11 cellular contexts compared by ENCODE assay signal in the genomic region with DNA sequence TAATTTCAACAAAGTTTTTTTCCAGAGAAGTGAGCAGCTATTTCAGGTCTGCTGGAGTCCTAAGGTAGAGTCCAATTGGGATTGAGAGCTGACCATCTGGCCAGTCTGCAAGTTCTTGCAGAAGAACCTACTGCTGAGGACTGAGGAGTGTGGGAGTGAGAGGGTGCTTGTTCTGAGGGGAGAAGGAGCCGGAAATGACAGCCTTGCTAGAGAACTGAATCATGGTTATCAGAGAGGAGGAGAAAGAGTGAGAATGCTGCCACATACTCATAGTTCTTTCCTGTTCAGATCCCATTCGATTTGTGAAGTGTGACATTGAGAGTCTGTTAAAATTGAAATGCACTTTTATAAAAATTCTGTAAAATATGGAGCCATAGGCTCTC.
DNase-seq lines count a peak whose midpoint lies in the region; ATAC-seq, FAIRE-seq and TF ChIP-seq lines count a peak whose summit lies in the region.
"Had no signal": no experiment of that assay in that cellular context is flagged by ENCODE, and none has a peak within 500 bp of the region (broad histone marks: within the 10 kb centered on the region; RNA-seq: fewer than 3 reads in every experiment).

No MANE protein-coding gene starts in this region.

- DNase-seq in activated naive CD4-positive, alpha-beta T cell treated with Interleukin-2 at 50 U/mL for 16 hours, result peak; percentile 31
- DNase-seq in activated naive CD4-positive, alpha-beta T cell treated with anti-CD3 and anti-CD28 coated beads, Interleukin-2, amount 50 U/mL, for 16 hours, result no peak
- DNase-seq in Peyer's patch (no peak), endothelial cell of umbilical vein (ENCODE audit: low read depth, low spot score) (peak; percentile 62), transverse colon (no peak), RPMI8226 (no peak)
- DNase-seq: dorsolateral prefrontal cortex, ovary had no signal

- H3K36me3 ChIP-seq in Peyer's patch (no peaks in the 10 kb centered on the region), endothelial cell of umbilical vein (ENCODE audit: control insufficient read depth in 2 of 2, extremely low read depth in 1 of 2, insufficient read depth in 2 of 2, low read length in 2 of 2) (no peaks in the 10 kb centered on the region), transverse colon (no peaks in the 10 kb centered on the region)
- H3K36me3 ChIP-seq: ovary had no signal

- CTCF ChIA-PET in endothelial cell of umbilical vein (lab: Charles Lee), result interaction anchor here (0.7 to 1.0 kb wide), 2 partner anchors 31 to 104 kb away, joined by 3 read pairs; no protein-coding TSS in a partner anchor

- H3K9me3 ChIP-seq in Peyer's patch, result no peaks in the 10 kb centered on the region
- H3K9me3 ChIP-seq in endothelial cell of umbilical vein (replicated peaks; ENCODE audit: control insufficient read depth, insufficient read depth, low read length), result no peaks in the 10 kb centered on the region
- no peaks in the 10 kb centered on the region for H3K9me3 ChIP-seq in transverse colon
- H3K9me3 ChIP-seq: ovary had no signal

- no peak for TF ChIP-seq POLR2A in Peyer's patch (IDR thresholded peaks at IDR 0.05)
- TF ChIP-seq POLR2A in endothelial cell of umbilical vein (IDR thresholded peaks at IDR 0.05; ENCODE audit: low read depth, low read length), result no peak
- TF ChIP-seq POLR2A in transverse colon (IDR thresholded peaks at IDR 0.05), result no peak

- peak overlapping the region; percentile 97 for H3K4me2 ChIP-seq in endothelial cell of umbilical vein (ENCODE audit: insufficient read depth, low read length)

- TF ChIP-seq EP300 in transverse colon (IDR thresholded peaks at IDR 0.05; ENCODE audit: low read depth), result no peak

- POLR2A ChIA-PET in endothelial cell of umbilical vein (lab: Charles Lee), result no interaction called here

- H3K27ac ChIP-seq in Peyer's patch, result peak overlapping the region; percentile 36 to 59 (median 54)
- H3K27ac ChIP-seq in endothelial cell of umbilical vein (ENCODE audit: insufficient read depth, low read depth, low read length), result peak overlapping the region; percentile 83
- H3K27ac ChIP-seq in transverse colon, result peak overlapping the region in 3 of 4 donors; percentile 7 to 49 (median 34)
- H3K27ac ChIP-seq: dorsolateral prefrontal cortex, ovary had no signal

- dilution Hi-C loops in endothelial cell of umbilical vein (cut with MboI; ENCODE audit: extremely low pct_ligation_motif_present, low sequenced_read_pairs), result no loop called here

- intact Hi-C loops in endothelial cell of umbilical vein (cut with micrococcal nuclease) (no loop called here), transverse colon (cut with DNase I; ENCODE audit: low total_unique reads) (no loop called here)

- WGBS in transverse colon (ENCODE audit: low coverage in 1 of 2), 2 donors, result 44 to 67% methylated on average over 2 of the region's 2 CpGs

- in situ Hi-C loops in transverse colon (cut with MboI; ENCODE audit: low pct_ligation_motif_present in 1 of 4, low pct_unique_long_range_greater_than_20kb in 1 of 4, low sequenced_read_pairs in 3 of 4), result no loop called here

- no peaks in the 10 kb centered on the region for H3K9me1 ChIP-seq in endothelial cell of umbilical vein (replicated peaks; ENCODE audit: control insufficient read depth, extremely low read depth, insufficient read depth, low read length)

- TF ChIP-seq CTCF in Peyer's patch (IDR thresholded peaks at IDR 0.05) (no peak), endothelial cell of umbilical vein (IDR thresholded peaks at IDR 0.05; ENCODE audit: extremely low read depth in 1 of 2, insufficient read depth in 1 of 2, low read depth in 1 of 2, low read length in 2 of 2) (no peak), transverse colon (IDR thresholded peaks at IDR 0.05) (no peak)

- peak overlapping the region; percentile 89 for H2AFZ ChIP-seq in endothelial cell of umbilical vein (ENCODE audit: low read depth, low read length)

- peak; percentile 80 for FAIRE-seq in endothelial cell of umbilical vein (lab: Jason Lieb, UNC)

- H3K9ac ChIP-seq in endothelial cell of umbilical vein (replicated peaks; ENCODE audit: extremely low read depth, insufficient read depth, low read length), result peak overlapping the region; percentile 64

- H3K4me1 ChIP-seq in Peyer's patch (peaks cover 0 to 19% (median 0%) of the 10 kb centered on the region in 4 donors), endothelial cell of umbilical vein (ENCODE audit: control insufficient read depth, extremely low read depth, insufficient read depth, low read length) (peaks cover 20% of the 10 kb centered on the region), transverse colon (peaks cover 2 to 15% (median 5%) of the 10 kb centered on the region in 4 donors)

- no peaks in the 10 kb centered on the region for H3K27me3 ChIP-seq in Peyer's patch
- H3K27me3 ChIP-seq in endothelial cell of umbilical vein (ENCODE audit: control insufficient read depth in 2 of 2, insufficient read depth in 2 of 2, low read length in 2 of 2), result no peaks in the 10 kb centered on the region
- no peaks in the 10 kb centered on the region for H3K27me3 ChIP-seq in transverse colon
- H3K27me3 ChIP-seq: dorsolateral prefrontal cortex, ovary had no signal

- no peaks in the 10 kb centered on the region for H3K79me2 ChIP-seq in endothelial cell of umbilical vein (ENCODE audit: control insufficient read depth, insufficient read depth, low read length)

- H3K4me3 ChIP-seq in Peyer's patch, result no peak overlapping the region
- peak overlapping the region in 1 of 3 experiments; percentile 48 for H3K4me3 ChIP-seq in endothelial cell of umbilical vein (replicated peaks in 1 of 3; ENCODE audit: insufficient read depth in 1 of 3, low read depth in 1 of 3, low read length in 3 of 3)
- H3K4me3 ChIP-seq in transverse colon, result no peak overlapping the region
- H3K4me3 ChIP-seq: dorsolateral prefrontal cortex, ovary had no signal

- H4K20me1 ChIP-seq in endothelial cell of umbilical vein (replicated peaks; ENCODE audit: control insufficient read depth, extremely low read depth, insufficient read depth, low read length), result no peaks in the 10 kb centered on the region

- BruUV-seq in endothelial cell of umbilical vein (replicated peaks; lab: Mats Ljungman, UMichigan), result no TSS peak

- no peak for ATAC-seq in HG03108 (IDR thresholded peaks at IDR 0.05; ENCODE audit: unreplicated experiment)
- no peak for ATAC-seq in HG03442 (IDR thresholded peaks at IDR 0.05; ENCODE audit: unreplicated experiment)
- ATAC-seq: HCT116 had no signal

TF ChIP-seq in endothelial cell of umbilical vein, 7 proteins besides CTCF, POLR2A, EP300 and RAD21:
- TF ChIP-seq GATA2 (IDR thresholded peaks at IDR 0.05; ENCODE audit: insufficient read depth, insufficient read length, low read depth, low read length), result peak; percentile 23
- peak; percentile 63 for TF ChIP-seq FOS (IDR thresholded peaks at IDR 0.05; ENCODE audit: borderline replicate concordance, insufficient read depth, low read length)
- no peak for TF ChIP-seq JUN (IDR thresholded peaks at IDR 0.05; ENCODE audit: borderline replicate concordance, insufficient read depth, insufficient read length, low read depth)
- no peak for TF ChIP-seq MYC (IDR thresholded peaks at IDR 0.05; ENCODE audit: low read depth, low read length)
TF ChIP-seq in endothelial cell of umbilical vein: peak in this region for 2.

Comparison
In these comparisons a context has a peak if more than half of its experiments do, and no peak if none do; other contexts are left out.
1. DNase-seq: peak in activated naive CD4-positive, alpha-beta T cell treated with Interleukin-2 at 50 U/mL for 16 hours (single experiment) and endothelial cell of umbilical vein (single experiment); none in activated naive CD4-positive, alpha-beta T cell treated with anti-CD3 and anti-CD28 coated beads, Interleukin-2, amount 50 U/mL, for 16 hours (single experiment), Peyer's patch (0 of 3), transverse colon (single experiment) and RPMI8226 (single experiment).
2. Peak in every context shown above with its lines, with median percentiles within 50 percentile points of each other: H3K27ac ChIP-seq.